In genomic region chr7:107234436-107234835, GRCh38 we compare ENCODE assay signal across 15 cellular contexts.
DNase-seq lines count a peak whose midpoint lies in the region; ATAC-seq and TF ChIP-seq lines count a peak whose summit lies in the region.
"Had no signal": no experiment of that assay in that cellular context is flagged by ENCODE, and none has a peak within 500 bp of the region (broad histone marks: within the 10 kb centered on the region; RNA-seq: fewer than 3 reads in every experiment).

No MANE protein-coding gene starts in this region.

- peaks cover 8% of the 10 kb centered on the region for H3F3A ChIP-seq in PC-3 (ENCODE audit: low read length, unreplicated experiment)

- POLR2A ChIA-PET in PC-3 (lab: Charles Lee; ENCODE audit: unreplicated experiment): interaction anchor here (0.6 to 0.7 kb wide), 2 partner anchors 36 to 138 kb away, joined by 3 read pairs; no protein-coding TSS in a partner anchor

- CTCF ChIA-PET in PC-3 (lab: Charles Lee): no interaction called here

- H3K27me3 ChIP-seq in PC-3 (ENCODE audit: low read length): no peaks in the 10 kb centered on the region
- H3K27me3 ChIP-seq: ovary had no signal

- no peaks in the 10 kb centered on the region for H3K79me2 ChIP-seq in PC-3 (ENCODE audit: low read length)

- H3K9ac ChIP-seq in PC-3 (ENCODE audit: low read length): no peak overlapping the region

- peaks cover 62% of the 10 kb centered on the region for H3K4me1 ChIP-seq in PC-3 (ENCODE audit: insufficient read depth, low read length)

- BruUV-seq in PC-3 (replicated peaks; lab: Mats Ljungman, UMichigan): TSS peak; percentile 88

- in situ Hi-C loops in KBM-7 (cut with MboI; ENCODE audit: low pct_unique_long_range_greater_than_20kb, low sequenced_read_pairs): no loop called here

- TF ChIP-seq CTCF in PC-3 (conservative IDR thresholded peaks at IDR 0.05; ENCODE audit: low read depth, low read length): no peak

- peak overlapping the region; percentile 81 for H3K4me2 ChIP-seq in PC-3 (ENCODE audit: low read length)

- ATAC-seq in PC-3: peak; percentile 57
- ATAC-seq: T-helper 17 cell had no signal

- DNase-seq in DMS 273 (lab: John Stamatoyannopoulos, UW; ENCODE audit: unreplicated experiment) (peak; percentile 32), DMS 273 treated with DMSO at 0.1 percent for 48 hours (lab: John Stamatoyannopoulos, UW) (no peak), PC-3 (peak; percentile 48), epithelial cell of prostate (ENCODE audit: low read depth, low spot score) (no peak), pons (ENCODE audit: low spot score) (peak; percentile 35), KBM-7 (no peak), kidney tubule cell (ENCODE audit: low spot score) (no peak), glomerular visceral epithelial cell (ENCODE audit: extremely low spot score) (no peak)
- DNase-seq: 8988T; activated CD4-positive, alpha-beta T cell treated with anti-CD3 and anti-CD28 coated beads for 1 hour; DND-41; IMR-90; MV-4-11; ovary; T-helper 17 cell had no signal

- H3K27ac ChIP-seq in PC-3 (ENCODE audit: low read length): peak overlapping the region; percentile 70
- peak overlapping the region; percentile 37 for H3K27ac ChIP-seq in epithelial cell of prostate
- H3K27ac ChIP-seq: ovary had no signal

- no peak overlapping the region for H2AFZ ChIP-seq in PC-3 (ENCODE audit: low read length)

- no peaks in the 10 kb centered on the region for H3K36me3 ChIP-seq in PC-3 (ENCODE audit: low read depth, low read length)
- H3K36me3 ChIP-seq: ovary had no signal

- H3K9me3 ChIP-seq in PC-3 (ENCODE audit: low read length): no peaks in the 10 kb centered on the region
- H3K9me3 ChIP-seq: ovary had no signal

- intact Hi-C loops in PC-3 (cut with micrococcal nuclease): loop anchor here (2.0 to 5.0 kb wide), 3 partner anchors 26 to 138 kb away; no protein-coding TSS in a partner anchor

- no peaks in the 10 kb centered on the region for H4K20me1 ChIP-seq in PC-3 (ENCODE audit: low read length)

- H3K4me3 ChIP-seq in PC-3 (ENCODE audit: low read length): peak overlapping the region; percentile 33; the same call in 1 of the 2 replicates
- H3K4me3 ChIP-seq: ovary had no signal

- H3K9me2 ChIP-seq in PC-3 (replicated peaks; ENCODE audit: low read length): no peaks in the 10 kb centered on the region

Comparison
In these comparisons a context has a peak if more than half of its experiments do, and no peak if none do; other contexts are left out.
1. DNase-seq: peak in DMS 273 (single experiment), PC-3 (single experiment) and pons (single experiment); none in DMS 273 treated with DMSO at 0.1 percent for 48 hours (single experiment), epithelial cell of prostate (single experiment), KBM-7 (single experiment), kidney tubule cell (single experiment) and glomerular visceral epithelial cell (single experiment).